ENCODE assay signal across 14 cellular contexts in genomic region chr3:116051040-116051439, GRCh38.
DNase-seq lines count a peak whose midpoint lies in the region; ATAC-seq, FAIRE-seq and TF ChIP-seq lines count a peak whose summit lies in the region.
"Had no signal": no experiment of that assay in that cellular context is flagged by ENCODE, and none has a peak within 500 bp of the region (broad histone marks: within the 10 kb centered on the region; RNA-seq: fewer than 3 reads in every experiment).

No MANE protein-coding gene starts in this region.

- H3K4me3 ChIP-seq in mammary epithelial cell (replicated peaks in 1 of 3; ENCODE audit: insufficient read depth in 1 of 3, low read depth in 2 of 3, low read length in 3 of 3) (no peak overlapping the region), small intestine (ENCODE audit: low read depth in 1 of 2, low read length in 2 of 2) (no peak overlapping the region)
- H3K4me3 ChIP-seq in CD8-positive, alpha-beta memory T cell (ENCODE audit: low read length), result no peak overlapping the region
- H3K4me3 ChIP-seq: Peyer's patch had no signal

- no peak for FAIRE-seq in small intestine (lab: Jason Lieb, UNC)

- H3K27ac Mint-ChIP-seq in CD8-positive, alpha-beta memory T cell, result no peak overlapping the region
- H3K27ac Mint-ChIP-seq: activated CD4-positive, alpha-beta T cell treated with anti-CD3 and anti-CD28 coated beads, Interleukin-2, amount 10 ng/mL, durations not matched to agents 24 days and 14 days had no signal

- CTCF ChIA-PET in mammary epithelial cell (lab: Charles Lee; ENCODE audit: low non-redundant PET), result no interaction called here
- CTCF ChIA-PET in CD8-positive, alpha-beta memory T cell (lab: Charles Lee), result no interaction called here

- no peaks in the 10 kb centered on the region for H3K4me1 Mint-ChIP-seq in CD8-positive, alpha-beta memory T cell
- H3K4me1 Mint-ChIP-seq: activated CD4-positive, alpha-beta T cell treated with anti-CD3 and anti-CD28 coated beads, Interleukin-2, amount 10 ng/mL, durations not matched to agents 24 days and 14 days had no signal

- H3K4me2 ChIP-seq in mammary epithelial cell (ENCODE audit: insufficient read depth, low read depth, low read length), result no peak overlapping the region

- in situ Hi-C loops in mammary epithelial cell (cut with MboI; ENCODE audit: low sequenced_read_pairs in 2 of 2), result no loop called here

- no TSS peak for BruUV-seq in mammary epithelial cell (replicated peaks; lab: Mats Ljungman, UMichigan)

- dilution Hi-C loops in mammary epithelial cell (cut with HindIII; ENCODE audit: low sequenced_read_pairs), result no loop called here

- DNase-seq in mammary epithelial cell (no peak), SHP77 treated with DMSO at 0.1 percent for 48 hours (lab: John Stamatoyannopoulos, UW) (no peak), small intestine (no peak)
- DNase-seq in CD8-positive, alpha-beta memory T cell, result no peak
- DNase-seq: activated CD4-positive, alpha-beta T cell treated with anti-CD3 and anti-CD28 coated beads, Interleukin-2, amount 10 ng/mL, durations not matched to agents 24 days and 14 days; activated T-cell treated with anti-CD3 and anti-CD28 coated beads, Interleukin-2, amount 50 U/mL, for 4 hours; KBM-7; NCI-H146; Peyer's patch had no signal

- H3K27ac ChIP-seq in mammary epithelial cell (ENCODE audit: insufficient read depth, low read depth, low read length) (no peak overlapping the region), small intestine (ENCODE audit: low read depth in 1 of 2, low read length in 1 of 2) (no peak overlapping the region)
- H3K27ac ChIP-seq in CD8-positive, alpha-beta memory T cell (ENCODE audit: low read depth, low read length), result no peak overlapping the region
- H3K27ac ChIP-seq: parathyroid adenoma, Peyer's patch had no signal

- no peak overlapping the region for H3K9ac ChIP-seq in mammary epithelial cell (ENCODE audit: insufficient read depth, low read length)
- H3K9ac ChIP-seq: parathyroid adenoma had no signal

- peaks cover 0 to 2% of the 10 kb centered on the region in 2 donors for H3K27me3 Mint-ChIP-seq in CD8-positive, alpha-beta memory T cell
- H3K27me3 Mint-ChIP-seq: activated CD4-positive, alpha-beta T cell treated with anti-CD3 and anti-CD28 coated beads, Interleukin-2, amount 10 ng/mL, durations not matched to agents 24 days and 14 days had no signal

- no peaks in the 10 kb centered on the region for H3K9me3 ChIP-seq in mammary epithelial cell (replicated peaks; ENCODE audit: insufficient read depth, low read length)
- H3K9me3 ChIP-seq in CD8-positive, alpha-beta memory T cell (ENCODE audit: low read length), result no peaks in the 10 kb centered on the region
- H3K9me3 ChIP-seq in small intestine (ENCODE audit: control insufficient read depth, low read depth), result no peaks in the 10 kb centered on the region
- H3K9me3 ChIP-seq: Peyer's patch had no signal

- H3K4me3 Mint-ChIP-seq in CD8-positive, alpha-beta memory T cell, result no peak overlapping the region
- H3K4me3 Mint-ChIP-seq: activated CD4-positive, alpha-beta T cell treated with anti-CD3 and anti-CD28 coated beads, Interleukin-2, amount 10 ng/mL, durations not matched to agents 24 days and 14 days; activated T-cell treated with anti-CD3 and anti-CD28 coated beads, Interleukin-2, amount 50 U/mL, for 4 hours had no signal

- H3K36me3 ChIP-seq in mammary epithelial cell (ENCODE audit: insufficient read depth, low read length) (no peaks in the 10 kb centered on the region), small intestine (ENCODE audit: control insufficient read depth in 2 of 2, insufficient read depth in 2 of 2, low read length in 2 of 2) (no peaks in the 10 kb centered on the region)
- H3K36me3 ChIP-seq in CD8-positive, alpha-beta memory T cell (ENCODE audit: insufficient read depth, low read length), result no peaks in the 10 kb centered on the region
- H3K36me3 ChIP-seq: Peyer's patch had no signal

- intact Hi-C loops in mammary epithelial cell (cut with micrococcal nuclease), result no loop called here

- ATAC-seq in GM18498 (IDR thresholded peaks at IDR 0.05; ENCODE audit: unreplicated experiment), result peak; percentile 67
- peak; percentile 63 for ATAC-seq in GM19395 (IDR thresholded peaks at IDR 0.05; ENCODE audit: unreplicated experiment)
- peak; percentile 76 for ATAC-seq in HG02885 (IDR thresholded peaks at IDR 0.05; ENCODE audit: poor library complexity, unreplicated experiment)
- no peak for ATAC-seq in HG03159 (IDR thresholded peaks at IDR 0.05; ENCODE audit: unreplicated experiment)
- ATAC-seq: activated T-cell treated with anti-CD3 and anti-CD28 coated beads, Interleukin-2, amount 50 U/mL, for 4 hours had no signal

- POLR2A ChIA-PET in CD8-positive, alpha-beta memory T cell (lab: Charles Lee), result no interaction called here

- no peaks in the 10 kb centered on the region for H3K27me3 ChIP-seq in mammary epithelial cell (ENCODE audit: insufficient read depth, low read length)
- no peaks in the 10 kb centered on the region for H3K27me3 ChIP-seq in CD8-positive, alpha-beta memory T cell (ENCODE audit: insufficient read depth, low read length, poor library complexity, severe bottlenecking)
- H3K27me3 ChIP-seq in small intestine (ENCODE audit: control insufficient read depth in 2 of 2, insufficient read depth in 2 of 2, low read length in 2 of 2), result no peaks in the 10 kb centered on the region
- H3K27me3 ChIP-seq: Peyer's patch had no signal

- no peaks in the 10 kb centered on the region for H3K79me2 ChIP-seq in mammary epithelial cell (ENCODE audit: insufficient read depth, low read length)
- H3K79me2 ChIP-seq: parathyroid adenoma had no signal

- H3K4me1 ChIP-seq in mammary epithelial cell (ENCODE audit: insufficient read depth, low read length), result no peaks in the 10 kb centered on the region
- no peaks in the 10 kb centered on the region for H3K4me1 ChIP-seq in CD8-positive, alpha-beta memory T cell (ENCODE audit: insufficient read depth, low read length)
- no peaks in the 10 kb centered on the region for H3K4me1 ChIP-seq in small intestine (ENCODE audit: control insufficient read depth in 2 of 2, insufficient read depth in 1 of 2, low read depth in 1 of 2, low read length in 1 of 2)
- H3K4me1 ChIP-seq: parathyroid adenoma, Peyer's patch had no signal

- no peaks in the 10 kb centered on the region for H4K20me1 ChIP-seq in mammary epithelial cell (ENCODE audit: insufficient read depth, low read length)

- WGBS in mammary epithelial cell (ENCODE audit: low coverage, missing lambda C conversion rate), result 22% methylated on average over 4 of the region's 4 CpGs
- 67 to 74% (median 67%) methylated on average over 4 of the region's 4 CpGs for WGBS in small intestine, 3 donors

- H2AFZ ChIP-seq in mammary epithelial cell (ENCODE audit: low read depth, low read length), result peak overlapping the region; percentile 21
- H2AFZ ChIP-seq: parathyroid adenoma had no signal

- H3K36me3 Mint-ChIP-seq in CD8-positive, alpha-beta memory T cell, result no peaks in the 10 kb centered on the region

- peaks cover 0 to 2% (median 1%) of the 10 kb centered on the region in 5 donors for H3K9me3 Mint-ChIP-seq in CD8-positive, alpha-beta memory T cell
- H3K9me3 Mint-ChIP-seq: activated CD4-positive, alpha-beta T cell treated with anti-CD3 and anti-CD28 coated beads, Interleukin-2, amount 10 ng/mL, durations not matched to agents 24 days and 14 days; activated T-cell treated with anti-CD3 and anti-CD28 coated beads, Interleukin-2, amount 50 U/mL, for 4 hours had no signal

- TF ChIP-seq CTCF in mammary epithelial cell (conservative IDR thresholded peaks at IDR 0.05 in 1 of 2, IDR thresholded peaks at IDR 0.05 in 1 of 2; ENCODE audit: extremely low read depth in 1 of 2, insufficient read depth in 1 of 2, low read depth in 1 of 2, low read length in 2 of 2), result no peak
